Comparison of ENCODE assay signal across 1 cellular context in the genomic region with DNA sequence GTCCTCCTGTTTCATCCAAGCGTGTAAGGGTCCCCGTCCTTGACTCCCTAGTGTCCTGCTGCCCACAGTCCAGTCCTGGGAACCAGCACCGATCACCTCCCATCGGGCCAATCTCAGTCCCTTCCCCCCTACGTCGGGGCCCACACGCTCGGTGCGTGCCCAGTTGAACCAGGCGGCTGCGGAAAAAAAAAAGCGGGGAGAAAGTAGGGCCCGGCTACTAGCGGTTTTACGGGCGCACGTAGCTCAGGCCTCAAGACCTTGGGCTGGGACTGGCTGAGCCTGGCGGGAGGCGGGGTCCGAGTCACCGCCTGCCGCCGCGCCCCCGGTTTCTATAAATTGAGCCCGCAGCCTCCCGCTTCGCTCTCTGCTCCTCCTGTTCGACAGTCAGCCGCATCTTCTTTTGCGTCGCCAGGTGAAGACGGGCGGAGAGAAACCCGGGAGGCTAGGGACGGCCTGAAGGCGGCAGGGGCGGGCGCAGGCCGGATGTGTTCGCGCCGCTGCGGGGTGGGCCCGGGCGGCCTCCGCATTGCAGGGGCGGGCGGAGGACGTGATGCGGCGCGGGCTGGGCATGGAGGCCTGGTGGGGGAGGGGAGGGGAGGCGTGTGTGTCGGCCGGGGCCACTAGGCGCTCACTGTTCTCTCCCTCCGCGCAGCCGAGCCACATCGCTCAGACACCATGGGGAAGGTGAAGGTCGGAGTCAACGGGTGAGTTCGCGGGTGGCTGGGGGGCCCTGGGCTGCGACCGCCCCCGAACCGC.
TF ChIP-seq lines count a peak whose summit lies in the region.

A gene (plus strand): TSS at position 360 of the 756 bp plus-strand sequence. CDS start 316 bp downstream, at position 676.

TF ChIP-seq in HepG2, 621 proteins besides CTCF, POLR2A, EP300 and RAD21 (continued from another document and continues in another):
- TF ChIP-seq, protein P1, sequence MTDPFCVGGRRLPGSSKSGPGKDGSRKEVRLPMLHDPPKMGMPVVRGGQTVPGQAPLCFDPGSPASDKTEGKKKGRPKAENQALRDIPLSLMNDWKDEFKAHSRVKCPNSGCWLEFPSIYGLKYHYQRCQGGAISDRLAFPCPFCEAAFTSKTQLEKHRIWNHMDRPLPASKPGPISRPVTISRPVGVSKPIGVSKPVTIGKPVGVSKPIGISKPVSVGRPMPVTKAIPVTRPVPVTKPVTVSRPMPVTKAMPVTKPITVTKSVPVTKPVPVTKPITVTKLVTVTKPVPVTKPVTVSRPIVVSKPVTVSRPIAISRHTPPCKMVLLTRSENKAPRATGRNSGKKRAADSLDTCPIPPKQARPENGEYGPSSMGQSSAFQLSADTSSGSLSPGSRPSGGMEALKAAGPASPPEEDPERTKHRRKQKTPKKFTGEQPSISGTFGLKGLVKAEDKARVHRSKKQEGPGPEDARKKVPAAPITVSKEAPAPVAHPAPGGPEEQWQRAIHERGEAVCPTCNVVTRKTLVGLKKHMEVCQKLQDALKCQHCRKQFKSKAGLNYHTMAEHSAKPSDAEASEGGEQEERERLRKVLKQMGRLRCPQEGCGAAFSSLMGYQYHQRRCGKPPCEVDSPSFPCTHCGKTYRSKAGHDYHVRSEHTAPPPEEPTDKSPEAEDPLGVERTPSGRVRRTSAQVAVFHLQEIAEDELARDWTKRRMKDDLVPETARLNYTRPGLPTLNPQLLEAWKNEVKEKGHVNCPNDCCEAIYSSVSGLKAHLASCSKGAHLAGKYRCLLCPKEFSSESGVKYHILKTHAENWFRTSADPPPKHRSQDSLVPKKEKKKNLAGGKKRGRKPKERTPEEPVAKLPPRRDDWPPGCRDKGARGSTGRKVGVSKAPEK (CRISPR knock-in tag; IDR thresholded peaks at IDR 0.05; ENCODE audit: borderline replicate concordance): no peak
- TF ChIP-seq ZNF143 (CRISPR knock-in tag; IDR thresholded peaks at IDR 0.05): peak; percentile 62
- peak; percentile 59 for TF ChIP-seq GATAD1 (CRISPR knock-in tag; IDR thresholded peaks at IDR 0.05)
- peak; percentile 75; the same call in 1 of the 2 replicates for TF ChIP-seq ZSCAN9 (CRISPR knock-in tag; IDR thresholded peaks at IDR 0.05; ENCODE audit: borderline replicate concordance)
- peak; percentile 20; the same call in 1 of the 2 replicates for TF ChIP-seq SMAD3 (CRISPR knock-in tag; IDR thresholded peaks at IDR 0.05)
- no peak for TF ChIP-seq RFX1 (IDR thresholded peaks at IDR 0.05)
- peak; percentile 37 for TF ChIP-seq ELF3 (CRISPR knock-in tag; IDR thresholded peaks at IDR 0.05)
- TF ChIP-seq SYNCRIP (IDR thresholded peaks at IDR 0.05; ENCODE audit: insufficient read depth, low read depth, low read length): no peak
- TF ChIP-seq, protein P2, sequence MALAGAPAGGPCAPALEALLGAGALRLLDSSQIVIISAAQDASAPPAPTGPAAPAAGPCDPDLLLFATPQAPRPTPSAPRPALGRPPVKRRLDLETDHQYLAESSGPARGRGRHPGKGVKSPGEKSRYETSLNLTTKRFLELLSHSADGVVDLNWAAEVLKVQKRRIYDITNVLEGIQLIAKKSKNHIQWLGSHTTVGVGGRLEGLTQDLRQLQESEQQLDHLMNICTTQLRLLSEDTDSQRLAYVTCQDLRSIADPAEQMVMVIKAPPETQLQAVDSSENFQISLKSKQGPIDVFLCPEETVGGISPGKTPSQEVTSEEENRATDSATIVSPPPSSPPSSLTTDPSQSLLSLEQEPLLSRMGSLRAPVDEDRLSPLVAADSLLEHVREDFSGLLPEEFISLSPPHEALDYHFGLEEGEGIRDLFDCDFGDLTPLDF (CRISPR knock-in tag; IDR thresholded peaks at IDR 0.05): no peak; the same call in 1 of the 2 replicates
- TF ChIP-seq, protein P3, sequence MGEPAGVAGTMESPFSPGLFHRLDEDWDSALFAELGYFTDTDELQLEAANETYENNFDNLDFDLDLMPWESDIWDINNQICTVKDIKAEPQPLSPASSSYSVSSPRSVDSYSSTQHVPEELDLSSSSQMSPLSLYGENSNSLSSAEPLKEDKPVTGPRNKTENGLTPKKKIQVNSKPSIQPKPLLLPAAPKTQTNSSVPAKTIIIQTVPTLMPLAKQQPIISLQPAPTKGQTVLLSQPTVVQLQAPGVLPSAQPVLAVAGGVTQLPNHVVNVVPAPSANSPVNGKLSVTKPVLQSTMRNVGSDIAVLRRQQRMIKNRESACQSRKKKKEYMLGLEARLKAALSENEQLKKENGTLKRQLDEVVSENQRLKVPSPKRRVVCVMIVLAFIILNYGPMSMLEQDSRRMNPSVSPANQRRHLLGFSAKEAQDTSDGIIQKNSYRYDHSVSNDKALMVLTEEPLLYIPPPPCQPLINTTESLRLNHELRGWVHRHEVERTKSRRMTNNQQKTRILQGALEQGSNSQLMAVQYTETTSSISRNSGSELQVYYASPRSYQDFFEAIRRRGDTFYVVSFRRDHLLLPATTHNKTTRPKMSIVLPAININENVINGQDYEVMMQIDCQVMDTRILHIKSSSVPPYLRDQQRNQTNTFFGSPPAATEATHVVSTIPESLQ (CRISPR knock-in tag; conservative IDR thresholded peaks at IDR 0.05): 0 out of 2 replicates have a peak, but pooled peaks have one; percentile 86
- peak; percentile 46 for TF ChIP-seq ARNTL (CRISPR knock-in tag; IDR thresholded peaks at IDR 0.05)
- TF ChIP-seq RFXANK (CRISPR knock-in tag; IDR thresholded peaks at IDR 0.05): no peak
- TF ChIP-seq HOXA3 (CRISPR knock-in tag; IDR thresholded peaks at IDR 0.05): peak; percentile 52
- no peak; the same call in 1 of the 2 replicates for TF ChIP-seq NRL (CRISPR knock-in tag; IDR thresholded peaks at IDR 0.05; ENCODE audit: borderline replicate concordance)
- TF ChIP-seq ATM (IDR thresholded peaks at IDR 0.05; ENCODE audit: borderline replicate concordance): no peak
- TF ChIP-seq, protein P4, sequence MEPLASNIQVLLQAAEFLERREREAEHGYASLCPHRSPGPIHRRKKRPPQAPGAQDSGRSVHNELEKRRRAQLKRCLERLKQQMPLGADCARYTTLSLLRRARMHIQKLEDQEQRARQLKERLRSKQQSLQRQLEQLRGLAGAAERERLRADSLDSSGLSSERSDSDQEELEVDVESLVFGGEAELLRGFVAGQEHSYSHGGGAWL (CRISPR knock-in tag; IDR thresholded peaks at IDR 0.05): peak; percentile 38; the same call in 1 of the 2 replicates
- TF ChIP-seq, protein P5, sequence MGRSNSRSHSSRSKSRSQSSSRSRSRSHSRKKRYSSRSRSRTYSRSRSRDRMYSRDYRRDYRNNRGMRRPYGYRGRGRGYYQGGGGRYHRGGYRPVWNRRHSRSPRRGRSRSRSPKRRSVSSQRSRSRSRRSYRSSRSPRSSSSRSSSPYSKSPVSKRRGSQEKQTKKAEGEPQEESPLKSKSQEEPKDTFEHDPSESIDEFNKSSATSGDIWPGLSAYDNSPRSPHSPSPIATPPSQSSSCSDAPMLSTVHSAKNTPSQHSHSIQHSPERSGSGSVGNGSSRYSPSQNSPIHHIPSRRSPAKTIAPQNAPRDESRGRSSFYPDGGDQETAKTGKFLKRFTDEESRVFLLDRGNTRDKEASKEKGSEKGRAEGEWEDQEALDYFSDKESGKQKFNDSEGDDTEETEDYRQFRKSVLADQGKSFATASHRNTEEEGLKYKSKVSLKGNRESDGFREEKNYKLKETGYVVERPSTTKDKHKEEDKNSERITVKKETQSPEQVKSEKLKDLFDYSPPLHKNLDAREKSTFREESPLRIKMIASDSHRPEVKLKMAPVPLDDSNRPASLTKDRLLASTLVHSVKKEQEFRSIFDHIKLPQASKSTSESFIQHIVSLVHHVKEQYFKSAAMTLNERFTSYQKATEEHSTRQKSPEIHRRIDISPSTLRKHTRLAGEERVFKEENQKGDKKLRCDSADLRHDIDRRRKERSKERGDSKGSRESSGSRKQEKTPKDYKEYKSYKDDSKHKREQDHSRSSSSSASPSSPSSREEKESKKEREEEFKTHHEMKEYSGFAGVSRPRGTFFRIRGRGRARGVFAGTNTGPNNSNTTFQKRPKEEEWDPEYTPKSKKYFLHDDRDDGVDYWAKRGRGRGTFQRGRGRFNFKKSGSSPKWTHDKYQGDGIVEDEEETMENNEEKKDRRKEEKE (IDR thresholded peaks at IDR 0.05): no peak
- peak; percentile 36; the same call in 1 of the 2 replicates for TF ChIP-seq CREB1 (IDR thresholded peaks at IDR 0.05)
- TF ChIP-seq CREB1 (CRISPR knock-in tag; IDR thresholded peaks at IDR 0.05): peak; percentile 76; the same call in 1 of the 2 replicates
- TF ChIP-seq, protein P6, sequence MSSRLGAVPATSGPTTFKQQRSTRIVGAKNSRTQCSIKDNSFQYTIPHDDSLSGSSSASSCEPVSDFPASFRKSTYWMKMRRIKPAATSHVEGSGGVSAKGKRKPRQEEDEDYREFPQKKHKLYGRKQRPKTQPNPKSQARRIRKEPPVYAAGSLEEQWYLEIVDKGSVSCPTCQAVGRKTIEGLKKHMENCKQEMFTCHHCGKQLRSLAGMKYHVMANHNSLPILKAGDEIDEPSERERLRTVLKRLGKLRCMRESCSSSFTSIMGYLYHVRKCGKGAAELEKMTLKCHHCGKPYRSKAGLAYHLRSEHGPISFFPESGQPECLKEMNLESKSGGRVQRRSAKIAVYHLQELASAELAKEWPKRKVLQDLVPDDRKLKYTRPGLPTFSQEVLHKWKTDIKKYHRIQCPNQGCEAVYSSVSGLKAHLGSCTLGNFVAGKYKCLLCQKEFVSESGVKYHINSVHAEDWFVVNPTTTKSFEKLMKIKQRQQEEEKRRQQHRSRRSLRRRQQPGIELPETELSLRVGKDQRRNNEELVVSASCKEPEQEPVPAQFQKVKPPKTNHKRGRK (CRISPR knock-in tag; IDR thresholded peaks at IDR 0.05): no peak
- peak; percentile 92 for TF ChIP-seq CBX1 (IDR thresholded peaks at IDR 0.05; ENCODE audit: low read depth)
- peak; percentile 41; the same call in 1 of the 2 replicates for TF ChIP-seq RFX5 (IDR thresholded peaks at IDR 0.05; ENCODE audit: low read depth, low read length)
- TF ChIP-seq NR2F1 (CRISPR knock-in tag; IDR thresholded peaks at IDR 0.05): no peak
- TF ChIP-seq, protein P7, sequence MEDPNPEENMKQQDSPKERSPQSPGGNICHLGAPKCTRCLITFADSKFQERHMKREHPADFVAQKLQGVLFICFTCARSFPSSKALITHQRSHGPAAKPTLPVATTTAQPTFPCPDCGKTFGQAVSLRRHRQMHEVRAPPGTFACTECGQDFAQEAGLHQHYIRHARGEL (CRISPR knock-in tag; IDR thresholded peaks at IDR 0.05): no peak
- peak; percentile 88; the same call in 1 of the 2 replicates for TF ChIP-seq ZNF557 (CRISPR knock-in tag; IDR thresholded peaks at IDR 0.05)
- TF ChIP-seq, protein P8, sequence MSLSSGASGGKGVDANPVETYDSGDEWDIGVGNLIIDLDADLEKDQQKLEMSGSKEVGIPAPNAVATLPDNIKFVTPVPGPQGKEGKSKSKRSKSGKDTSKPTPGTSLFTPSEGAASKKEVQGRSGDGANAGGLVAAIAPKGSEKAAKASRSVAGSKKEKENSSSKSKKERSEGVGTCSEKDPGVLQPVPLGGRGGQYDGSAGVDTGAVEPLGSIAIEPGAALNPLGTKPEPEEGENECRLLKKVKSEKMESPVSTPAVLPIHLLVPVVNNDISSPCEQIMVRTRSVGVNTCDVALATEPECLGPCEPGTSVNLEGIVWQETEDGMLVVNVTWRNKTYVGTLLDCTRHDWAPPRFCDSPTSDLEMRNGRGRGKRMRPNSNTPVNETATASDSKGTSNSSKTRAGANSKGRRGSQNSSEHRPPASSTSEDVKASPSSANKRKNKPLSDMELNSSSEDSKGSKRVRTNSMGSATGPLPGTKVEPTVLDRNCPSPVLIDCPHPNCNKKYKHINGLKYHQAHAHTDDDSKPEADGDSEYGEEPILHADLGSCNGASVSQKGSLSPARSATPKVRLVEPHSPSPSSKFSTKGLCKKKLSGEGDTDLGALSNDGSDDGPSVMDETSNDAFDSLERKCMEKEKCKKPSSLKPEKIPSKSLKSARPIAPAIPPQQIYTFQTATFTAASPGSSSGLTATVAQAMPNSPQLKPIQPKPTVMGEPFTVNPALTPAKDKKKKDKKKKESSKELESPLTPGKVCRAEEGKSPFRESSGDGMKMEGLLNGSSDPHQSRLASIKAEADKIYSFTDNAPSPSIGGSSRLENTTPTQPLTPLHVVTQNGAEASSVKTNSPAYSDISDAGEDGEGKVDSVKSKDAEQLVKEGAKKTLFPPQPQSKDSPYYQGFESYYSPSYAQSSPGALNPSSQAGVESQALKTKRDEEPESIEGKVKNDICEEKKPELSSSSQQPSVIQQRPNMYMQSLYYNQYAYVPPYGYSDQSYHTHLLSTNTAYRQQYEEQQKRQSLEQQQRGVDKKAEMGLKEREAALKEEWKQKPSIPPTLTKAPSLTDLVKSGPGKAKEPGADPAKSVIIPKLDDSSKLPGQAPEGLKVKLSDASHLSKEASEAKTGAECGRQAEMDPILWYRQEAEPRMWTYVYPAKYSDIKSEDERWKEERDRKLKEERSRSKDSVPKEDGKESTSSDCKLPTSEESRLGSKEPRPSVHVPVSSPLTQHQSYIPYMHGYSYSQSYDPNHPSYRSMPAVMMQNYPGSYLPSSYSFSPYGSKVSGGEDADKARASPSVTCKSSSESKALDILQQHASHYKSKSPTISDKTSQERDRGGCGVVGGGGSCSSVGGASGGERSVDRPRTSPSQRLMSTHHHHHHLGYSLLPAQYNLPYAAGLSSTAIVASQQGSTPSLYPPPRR (CRISPR knock-in tag; IDR thresholded peaks at IDR 0.05; ENCODE audit: borderline replicate concordance): 0 out of 2 replicates have a peak, but pooled peaks have one; percentile 30
- TF ChIP-seq, protein P9, sequence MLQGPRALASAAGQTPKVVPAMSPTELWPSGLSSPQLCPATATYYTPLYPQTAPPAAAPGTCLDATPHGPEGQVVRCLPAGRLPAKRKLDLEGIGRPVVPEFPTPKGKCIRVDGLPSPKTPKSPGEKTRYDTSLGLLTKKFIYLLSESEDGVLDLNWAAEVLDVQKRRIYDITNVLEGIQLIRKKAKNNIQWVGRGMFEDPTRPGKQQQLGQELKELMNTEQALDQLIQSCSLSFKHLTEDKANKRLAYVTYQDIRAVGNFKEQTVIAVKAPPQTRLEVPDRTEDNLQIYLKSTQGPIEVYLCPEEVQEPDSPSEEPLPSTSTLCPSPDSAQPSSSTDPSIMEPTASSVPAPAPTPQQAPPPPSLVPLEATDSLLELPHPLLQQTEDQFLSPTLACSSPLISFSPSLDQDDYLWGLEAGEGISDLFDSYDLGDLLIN (CRISPR knock-in tag; IDR thresholded peaks at IDR 0.05; ENCODE audit: borderline replicate concordance): no peak
- TF ChIP-seq ZNF30 (CRISPR knock-in tag; IDR thresholded peaks at IDR 0.05): 0 out of 2 replicates have a peak, but pooled peaks have one; percentile 31
- TF ChIP-seq ZNF207 (IDR thresholded peaks at IDR 0.05; ENCODE audit: borderline replicate concordance): no peak
- peak; percentile 98 for TF ChIP-seq POLR2AphosphoS2 (IDR thresholded peaks at IDR 0.05; ENCODE audit: low read depth, low read length)
- TF ChIP-seq RAD51 (IDR thresholded peaks at IDR 0.05; ENCODE audit: borderline replicate concordance): no peak
- peak; percentile 62 for TF ChIP-seq ZC3H13 (CRISPR knock-in tag; IDR thresholded peaks at IDR 0.05)
